ENCODE assay signal across 15 cellular contexts in genomic region chr3:195140816-195141793, GRCh38.
DNase-seq lines count a peak whose midpoint lies in the region; ATAC-seq and TF ChIP-seq lines count a peak whose summit lies in the region.
"Had no signal": no experiment of that assay in that cellular context is flagged by ENCODE, and none has a peak within 500 bp of the region (broad histone marks: within the 10 kb centered on the region; RNA-seq: fewer than 3 reads in every experiment).

No MANE protein-coding gene starts in this region.

- intact Hi-C loops in right cardiac atrium (cut with DNase I) = no loop called here
- intact Hi-C loops in cardiac septum (cut with DNase I) = no loop called here

- no peaks in the 10 kb centered on the region for H3K27me3 Mint-ChIP-seq in T-helper 17 cell

- no peak for DNase-seq in right cardiac atrium
- no peak for DNase-seq in cardiac septum (ENCODE audit: low spot score)
- DNase-seq in choroid plexus epithelial cell (ENCODE audit: low read depth) = peak; percentile 89
- DNase-seq in glomerular endothelial cell (ENCODE audit: extremely low read depth, low read depth, low spot score) = peak; percentile 89
- DNase-seq in stimulated activated CD4-positive, alpha-beta T cell treated with anti-CD3 and anti-CD28 coated beads, Interleukin-15, amount 100 ng/mL, for 24 hours = no peak
- DNase-seq in KBM-7 = no peak
- DNase-seq in T-helper 17 cell = no peak
- DNase-seq: 8988T, NCI-H1048, NCI-H345, NCI-H69 had no signal

- H3K9me3 ChIP-seq in right cardiac atrium (ENCODE audit: control insufficient read depth, low read length) (no peaks in the 10 kb centered on the region), T-helper 17 cell (ENCODE audit: control insufficient read depth, low read length, poor library complexity, severe bottlenecking) (peaks cover 5% of the 10 kb centered on the region)
- H3K9me3 ChIP-seq: HAP-1 had no signal

- no peak overlapping the region for H3K27ac Mint-ChIP-seq in T-helper 17 cell

- no peaks in the 10 kb centered on the region for H3K27me3 ChIP-seq in right cardiac atrium (ENCODE audit: control insufficient read depth, insufficient read depth)
- H3K27me3 ChIP-seq: BLaER1 had no signal

- H3K36me3 Mint-ChIP-seq in T-helper 17 cell (ENCODE audit: low read depth) = peaks cover 2% of the 10 kb centered on the region

- peak overlapping the region; percentile 15 for H3K27ac ChIP-seq in right cardiac atrium (ENCODE audit: low read length)
- H3K27ac ChIP-seq: BLaER1 had no signal

- no peaks in the 10 kb centered on the region for H3K4me1 ChIP-seq in right cardiac atrium (ENCODE audit: control insufficient read depth, insufficient read depth, low read length)
- H3K4me1 ChIP-seq: HAP-1 had no signal

- in situ Hi-C loops in KBM-7 (cut with MboI; ENCODE audit: low pct_unique_long_range_greater_than_20kb, low sequenced_read_pairs) = no loop called here

- 70% methylated on average over 12 of the region's 12 CpGs for WGBS in right cardiac atrium

- H3K4me3 Mint-ChIP-seq in T-helper 17 cell = no peak overlapping the region

- ATAC-seq in right cardiac atrium (peak in 1 of 2 donors; percentile 36), T-helper 17 cell (no peak), HG02938 (IDR thresholded peaks at IDR 0.05; ENCODE audit: unreplicated experiment) (no peak)
- ATAC-seq: Right ventricle myocardium inferior had no signal

- H3K4me1 Mint-ChIP-seq in T-helper 17 cell = peaks cover 2% of the 10 kb centered on the region

- H3K4me3 ChIP-seq in right cardiac atrium (ENCODE audit: low read length) (no peak overlapping the region), choroid plexus epithelial cell (ENCODE audit: low read depth, low read length) (no peak overlapping the region)
- H3K4me3 ChIP-seq: BLaER1, HAP-1 had no signal

- TF ChIP-seq CTCF in choroid plexus epithelial cell (conservative IDR thresholded peaks at IDR 0.05; ENCODE audit: low read depth, low read length) = no peak

Comparison
In these comparisons a context has a peak if more than half of its experiments do, and no peak if none do; other contexts are left out.
1. DNase-seq: peak in choroid plexus epithelial cell (single experiment) and glomerular endothelial cell (single experiment); none in right cardiac atrium (0 of 3), cardiac septum (single experiment), stimulated activated CD4-positive, alpha-beta T cell treated with anti-CD3 and anti-CD28 coated beads, Interleukin-15, amount 100 ng/mL, for 24 hours (single experiment), KBM-7 (single experiment) and T-helper 17 cell (0 of 3).